1 cellular context compared by ENCODE assay signal in genomic region chr19:47095707-47096704, GRCh38.
A peak's percentile ranks its signal among the peaks of the same experiment; 100 is the strongest.
TF ChIP-seq lines count a peak whose summit lies in the region.

No MANE protein-coding gene starts in this region.

TF ChIP-seq in HepG2, 621 proteins besides CTCF, POLR2A, EP300 and RAD21 (continued from another document and continues in another):
- TF ChIP-seq ZHX1 (CRISPR knock-in tag; IDR thresholded peaks at IDR 0.05; ENCODE audit: low read depth) (no peak; the same call in 1 of the 2 replicates), MNT (IDR thresholded peaks at IDR 0.05) (peak; percentile 90), HNRNPLL (IDR thresholded peaks at IDR 0.05; ENCODE audit: low read depth, low read length, poor library complexity, severe bottlenecking) (no peak), PCBP2 (optimal IDR thresholded peaks at IDR 0.05; ENCODE audit: low read depth, low read length, poor library complexity, severe bottlenecking) (no peak), GTF2F1 (IDR thresholded peaks at IDR 0.05; ENCODE audit: low read length) (no peak), PAWR (CRISPR knock-in tag; IDR thresholded peaks at IDR 0.05; ENCODE audit: borderline replicate concordance) (no peak), ZKSCAN5 (CRISPR knock-in tag; IDR thresholded peaks at IDR 0.05) (no peak), TFAP4 (IDR thresholded peaks at IDR 0.05; ENCODE audit: borderline replicate concordance, low read depth) (peak; percentile 92), KLF11 (CRISPR knock-in tag; IDR thresholded peaks at IDR 0.05) (no peak; the same call in 1 of the 2 replicates), ZNF652 (CRISPR knock-in tag; IDR thresholded peaks at IDR 0.05; ENCODE audit: borderline replicate concordance, low read depth) (no peak; the same call in 1 of the 2 replicates), BCL3 (CRISPR knock-in tag; IDR thresholded peaks at IDR 0.05) (peak; percentile 57; the same call in 1 of the 2 replicates), ZBTB8A (CRISPR knock-in tag; IDR thresholded peaks at IDR 0.05; ENCODE audit: borderline replicate concordance, low read depth) (no peak), ZNF768 (CRISPR knock-in tag; IDR thresholded peaks at IDR 0.05) (no peak), TEAD2 (CRISPR knock-in tag; IDR thresholded peaks at IDR 0.05) (no peak), LCORL (IDR thresholded peaks at IDR 0.05) (no peak), LCORL (CRISPR knock-in tag; IDR thresholded peaks at IDR 0.05) (peak; percentile 99), CHD2 (IDR thresholded peaks at IDR 0.05; ENCODE audit: low read depth, low read length) (no peak), CEBPZ (IDR thresholded peaks at IDR 0.05; ENCODE audit: low read length) (no peak), HHEX (CRISPR knock-in tag; IDR thresholded peaks at IDR 0.05) (no peak), ZNF333 (CRISPR knock-in tag; IDR thresholded peaks at IDR 0.05; ENCODE audit: borderline replicate concordance) (no peak), JUN (CRISPR knock-in tag; IDR thresholded peaks at IDR 0.05) (peak; percentile 87; the same call in 1 of the 2 replicates), CREM (IDR thresholded peaks at IDR 0.05) (peak; percentile 83), CREM (CRISPR knock-in tag; IDR thresholded peaks at IDR 0.05) (no peak), ETS1 (CRISPR knock-in tag; IDR thresholded peaks at IDR 0.05) (no peak), NCOA2 (CRISPR knock-in tag; IDR thresholded peaks at IDR 0.05) (peak; percentile 93), THYN1 (CRISPR knock-in tag; IDR thresholded peaks at IDR 0.05; ENCODE audit: borderline replicate concordance, low read depth) (no peak), JARID2 (CRISPR knock-in tag; IDR thresholded peaks at IDR 0.05; ENCODE audit: insufficient replicate concordance) (no peak), ZNF30 (CRISPR knock-in tag; IDR thresholded peaks at IDR 0.05) (no peak), AHR (CRISPR knock-in tag; IDR thresholded peaks at IDR 0.05) (no peak; the same call in 1 of the 2 replicates), MBD4 (IDR thresholded peaks at IDR 0.05; ENCODE audit: borderline replicate concordance, low read length) (no peak), ZNF460 (CRISPR knock-in tag; IDR thresholded peaks at IDR 0.05; ENCODE audit: borderline replicate concordance) (peak; percentile 61; the same call in 1 of the 2 replicates), MAFG (CRISPR knock-in tag; IDR thresholded peaks at IDR 0.05) (no peak), ZNF83 (CRISPR knock-in tag; IDR thresholded peaks at IDR 0.05; ENCODE audit: borderline replicate concordance) (0 out of 2 replicates have a peak, but pooled peaks have one; percentile 24), GRHL1 (CRISPR knock-in tag; conservative IDR thresholded peaks at IDR 0.05) (no peak), ZNF121 (CRISPR knock-in tag; IDR thresholded peaks at IDR 0.05) (0 out of 2 replicates have a peak, but pooled peaks have one; percentile 18), ZNF232 (CRISPR knock-in tag; IDR thresholded peaks at IDR 0.05; ENCODE audit: borderline replicate concordance) (peak; percentile 70; the same call in 1 of the 2 replicates), TFDP1 (CRISPR knock-in tag; IDR thresholded peaks at IDR 0.05; ENCODE audit: borderline replicate concordance) (peak; percentile 60; the same call in 1 of the 2 replicates), KAT7 (CRISPR knock-in tag; IDR thresholded peaks at IDR 0.05; ENCODE audit: borderline replicate concordance) (peak; percentile 34; the same call in 1 of the 2 replicates), ZNF234 (CRISPR knock-in tag; conservative IDR thresholded peaks at IDR 0.05) (no peak), STAT6 (CRISPR knock-in tag; IDR thresholded peaks at IDR 0.05; ENCODE audit: borderline replicate concordance) (no peak), NFYB (CRISPR knock-in tag; IDR thresholded peaks at IDR 0.05) (no peak), IRF1 (CRISPR knock-in tag; IDR thresholded peaks at IDR 0.05; ENCODE audit: low read depth) (no peak)
